Comparison of ENCODE assay signal across 20 cellular contexts in the genomic region with DNA sequence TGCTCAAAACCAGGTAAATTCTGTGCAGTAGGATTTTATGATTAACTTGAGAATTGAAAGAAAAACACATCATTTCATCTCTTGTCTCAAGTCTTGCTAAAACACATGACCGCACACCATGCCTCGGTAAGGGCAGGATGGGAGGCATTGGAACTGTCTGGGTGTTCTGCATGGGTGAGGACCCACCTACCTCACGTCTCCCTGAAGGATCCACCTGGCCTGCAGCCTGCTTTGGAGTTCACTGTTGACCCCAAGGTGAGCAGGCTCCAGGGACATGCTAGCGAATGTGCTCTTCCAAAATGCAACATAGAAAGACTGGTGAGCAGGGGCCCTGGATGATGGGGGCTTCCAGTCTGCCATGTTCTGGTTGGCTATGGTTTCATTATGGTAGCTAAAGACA.
DNase-seq lines count a peak whose midpoint lies in the region; ATAC-seq and TF ChIP-seq lines count a peak whose summit lies in the region.
"Had no signal": no experiment of that assay in that cellular context is flagged by ENCODE, and none has a peak within 500 bp of the region (broad histone marks: within the 10 kb centered on the region; RNA-seq: fewer than 3 reads in every experiment).

No MANE protein-coding gene starts in this region.

- CTCF ChIA-PET in CD8-positive, alpha-beta T cell (lab: Charles Lee) = interaction anchor here (1.4 kb wide), 1 partner anchor 9 kb away, joined by 3 read pairs; no protein-coding TSS in a partner anchor
- CTCF ChIA-PET in T-cell (lab: Charles Lee) = no interaction called here

- H3K9me3 ChIP-seq in CD8-positive, alpha-beta T cell (ENCODE audit: low read length) = no peaks in the 10 kb centered on the region
- H3K9me3 ChIP-seq in colonic mucosa = no peaks in the 10 kb centered on the region
- peaks cover 13% of the 10 kb centered on the region for H3K9me3 ChIP-seq in psoas muscle
- H3K9me3 ChIP-seq: right lobe of liver, testis had no signal

- H3K4me3 Mint-ChIP-seq in CD8-positive, alpha-beta T cell = no peak overlapping the region
- peak overlapping the region in 1 of 3 donors; percentile 6 for H3K4me3 Mint-ChIP-seq in T-cell

- intact Hi-C loops in CD8-positive, alpha-beta T cell (cut with DNase I, micrococcal nuclease) = no loop called here
- intact Hi-C loops in colonic mucosa (cut with DNase I) (no loop called here), psoas muscle (cut with DNase I) (no loop called here)

- no peak for DNase-seq in CD8-positive, alpha-beta T cell
- DNase-seq in T-cell (no peak), colonic mucosa (peak; percentile 10), SKM-1 (lab: John Stamatoyannopoulos, UW; ENCODE audit: unreplicated experiment) (no peak), foreskin keratinocyte (no peak), psoas muscle (no peak)
- DNase-seq in stimulated activated CD8-positive, alpha-beta memory T cell treated with anti-CD3 and anti-CD28 coated beads, Interleukin-4, amount 100 ng/mL, for 48 hours = peak; percentile 22
- DNase-seq: activated CD4-positive, CD25-positive, alpha-beta regulatory T cell; activated effector memory CD4-positive, alpha-beta T cell treated with Interleukin-2 at 50 U/mL for 16 hours; amygdala; Karpas-422; left colon; mesendoderm; NCI-H1694 treated with DMSO at 0.1 percent for 48 hours; NCI-H69; right lobe of liver; T-helper 9 cell; testis had no signal

- no peaks in the 10 kb centered on the region for H3K9me3 Mint-ChIP-seq in CD8-positive, alpha-beta T cell
- H3K9me3 Mint-ChIP-seq in T-cell = no peaks in the 10 kb centered on the region

- POLR2A ChIA-PET in CD8-positive, alpha-beta T cell (lab: Charles Lee) = no interaction called here
- POLR2A ChIA-PET in T-cell (lab: Charles Lee) = no interaction called here

- WGBS in psoas muscle, 3 donors = 94 to 97% (median 97%) methylated on average over 4 of the region's 4 CpGs

- no peak for TF ChIP-seq CTCF in CD8-positive, alpha-beta T cell (IDR thresholded peaks at IDR 0.05)
- no peak for TF ChIP-seq CTCF in colonic mucosa (IDR thresholded peaks at IDR 0.05)
- no peak for TF ChIP-seq CTCF in foreskin keratinocyte (conservative IDR thresholded peaks at IDR 0.05)
- no peak for TF ChIP-seq CTCF in psoas muscle (IDR thresholded peaks at IDR 0.05)

- H3K27ac ChIP-seq in CD8-positive, alpha-beta T cell (ENCODE audit: low read depth, low read length) = no peak overlapping the region
- H3K27ac ChIP-seq in colonic mucosa = no peak overlapping the region
- H3K27ac ChIP-seq in foreskin keratinocyte = no peak overlapping the region
- no peak overlapping the region for H3K27ac ChIP-seq in psoas muscle
- H3K27ac ChIP-seq: parathyroid adenoma, right lobe of liver, SK-N-MC, testis had no signal

- ATAC-seq in CD8-positive, alpha-beta T cell = no peak
- no peak for ATAC-seq in T-cell (replicated peaks in 1 of 4)
- ATAC-seq in foreskin keratinocyte = no peak
- ATAC-seq in psoas muscle = no peak
- ATAC-seq: left colon, right lobe of liver had no signal

- H3K4me1 ChIP-seq in CD8-positive, alpha-beta T cell (ENCODE audit: insufficient read depth, low read length) = peaks cover 75% of the 10 kb centered on the region
- H3K4me1 ChIP-seq in colonic mucosa (peaks cover 11% of the 10 kb centered on the region), foreskin keratinocyte (no peaks in the 10 kb centered on the region), psoas muscle (peaks cover 13% of the 10 kb centered on the region)
- H3K4me1 ChIP-seq: parathyroid adenoma had no signal

- H3K36me3 Mint-ChIP-seq in CD8-positive, alpha-beta T cell = peaks cover 71% of the 10 kb centered on the region
- H3K36me3 Mint-ChIP-seq in T-cell = peaks cover 54% of the 10 kb centered on the region

- H3K27ac Mint-ChIP-seq in CD8-positive, alpha-beta T cell = peak overlapping the region; percentile 92
- peak overlapping the region; percentile 84 to 86 for H3K27ac Mint-ChIP-seq in T-cell

- no peaks in the 10 kb centered on the region for H3K27me3 ChIP-seq in CD8-positive, alpha-beta T cell (ENCODE audit: insufficient read depth, low read length)
- H3K27me3 ChIP-seq in colonic mucosa = no peaks in the 10 kb centered on the region
- H3K27me3 ChIP-seq in foreskin keratinocyte = no peaks in the 10 kb centered on the region
- H3K27me3 ChIP-seq in psoas muscle (ENCODE audit: insufficient read depth in 3 of 3, low read length in 2 of 3) = no peaks in the 10 kb centered on the region
- H3K27me3 ChIP-seq: right lobe of liver, testis had no signal

- H3K36me3 ChIP-seq in CD8-positive, alpha-beta T cell (ENCODE audit: insufficient read depth, low read length) = peaks cover 12% of the 10 kb centered on the region
- H3K36me3 ChIP-seq in colonic mucosa (no peaks in the 10 kb centered on the region), psoas muscle (ENCODE audit: insufficient read depth in 1 of 2, low read depth in 1 of 2) (peaks cover 0 to 7% of the 10 kb centered on the region in 2 donors)
- H3K36me3 ChIP-seq: right lobe of liver had no signal

- no peak overlapping the region for H3K4me3 ChIP-seq in CD8-positive, alpha-beta T cell (ENCODE audit: low read depth, low read length)
- no peak overlapping the region for H3K4me3 ChIP-seq in colonic mucosa
- H3K4me3 ChIP-seq in psoas muscle = no peak overlapping the region
- H3K4me3 ChIP-seq: right lobe of liver, SK-N-MC, testis had no signal

- H3K9ac ChIP-seq in colonic mucosa (ENCODE audit: low read depth in 2 of 2, low read length in 2 of 2) = no peak overlapping the region
- H3K9ac ChIP-seq: parathyroid adenoma had no signal

- no peaks in the 10 kb centered on the region for H3K27me3 Mint-ChIP-seq in CD8-positive, alpha-beta T cell (ENCODE audit: low read depth)
- no peaks in the 10 kb centered on the region for H3K27me3 Mint-ChIP-seq in T-cell

- H3K4me1 Mint-ChIP-seq in CD8-positive, alpha-beta T cell (ENCODE audit: low read depth) = peaks cover 88% of the 10 kb centered on the region
- H3K4me1 Mint-ChIP-seq in T-cell = peaks cover 86 to 93% (median 92%) of the 10 kb centered on the region in 3 donors

Comparison
In these comparisons a context has a peak if more than half of its experiments do, and no peak if none do; other contexts are left out.
1. DNase-seq: peak in colonic mucosa (single experiment) and stimulated activated CD8-positive, alpha-beta memory T cell treated with anti-CD3 and anti-CD28 coated beads, Interleukin-4, amount 100 ng/mL, for 48 hours (single experiment); none in CD8-positive, alpha-beta T cell (0 of 7), T-cell (0 of 34), SKM-1 (single experiment), foreskin keratinocyte (0 of 2) and psoas muscle (0 of 2).